In genomic region chr7:106679153-106679931, GRCh38 we compare ENCODE assay signal across 10 cellular contexts. TPM values are rescaled to one million over a fixed set of nuclear protein-coding genes. Genes with fewer than 3 reads are reported as not detected.
DNase-seq lines count a peak whose midpoint lies in the region; ATAC-seq and TF ChIP-seq lines count a peak whose summit lies in the region.
"Had no signal": no experiment of that assay in that cellular context is flagged by ENCODE, and none has a peak within 500 bp of the region (broad histone marks: within the 10 kb centered on the region; RNA-seq: fewer than 3 reads in every experiment).

No MANE protein-coding gene starts in this region.

- no peak for TF ChIP-seq POLR2A in IMR-90 (IDR thresholded peaks at IDR 0.05; ENCODE audit: low read depth, low read length)

- no peak overlapping the region for H3K27ac ChIP-seq in IMR-90 (ENCODE audit: insufficient read depth, low read length)
- H3K27ac ChIP-seq: C4-2B had no signal

- peak overlapping the region; percentile 5; the same call in 2 of the 3 replicates for H2BK15ac ChIP-seq in IMR-90 (ENCODE audit: low read depth, low read length)

- H2BK20ac ChIP-seq in IMR-90 (ENCODE audit: low read depth, low read length): peak overlapping the region; percentile 61; the same call in 1 of the 2 replicates

- no peak overlapping the region for H2AK9ac ChIP-seq in IMR-90 (replicated peaks; ENCODE audit: low read depth, low read length, poor library complexity)

- H3K4me1 Mint-ChIP-seq in activated naive CD4-positive, alpha-beta T cell treated with anti-CD3 and anti-CD28 coated beads for 36 hours (ENCODE audit: low read depth): peaks cover 5% of the 10 kb centered on the region
- peaks cover 22% of the 10 kb centered on the region for H3K4me1 Mint-ChIP-seq in stimulated activated effector memory CD8-positive, alpha-beta T cell treated with anti-CD3 and anti-CD28 coated beads, Interleukin-12 subunit alpha, Interleukin-12 subunit beta, amount 100 ng/mL, for 72 hours

- H3K79me1 ChIP-seq in IMR-90 (ENCODE audit: low read depth in 1 of 2, low read length in 2 of 2): peaks cover 0 to 9% of the 10 kb centered on the region in 2 experiments; a peak in 1 of 4 replicates

- peak overlapping the region; percentile 67 for H3K14ac ChIP-seq in IMR-90 (replicated peaks; ENCODE audit: low read depth, low read length)

- DNase-seq in activated naive CD4-positive, alpha-beta T cell treated with Interleukin-2 at 50 U/mL for 16 hours: peak; percentile 23
- DNase-seq in activated naive CD4-positive, alpha-beta T cell treated with anti-CD3 and anti-CD28 coated beads for 36 hours: no peak
- DNase-seq in IMR-90: peak; percentile 29
- peak; percentile 34 for DNase-seq in astrocyte of the hippocampus (ENCODE audit: low read depth, low spot score)
- DNase-seq in stimulated activated effector memory CD8-positive, alpha-beta T cell treated with anti-CD3 and anti-CD28 coated beads, Interleukin-12 subunit alpha, Interleukin-12 subunit beta, amount 100 ng/mL, for 72 hours (ENCODE audit: low spot score in 2 of 2): peak in 1 of 2 donors; percentile 56
- DNase-seq in DMS114 treated with DMSO at 0.1 percent for 48 hours (lab: John Stamatoyannopoulos, UW; ENCODE audit: unreplicated experiment): no peak
- DNase-seq in activated gamma-delta T cell treated with Interleukin-2 at 50 U/mL for 16 hours: no peak
- DNase-seq: glutamatergic neuron had no signal

- H3K36me3 Mint-ChIP-seq in activated naive CD4-positive, alpha-beta T cell treated with anti-CD3 and anti-CD28 coated beads for 36 hours (ENCODE audit: low read depth): no peaks in the 10 kb centered on the region
- H3K36me3 Mint-ChIP-seq in stimulated activated effector memory CD8-positive, alpha-beta T cell treated with anti-CD3 and anti-CD28 coated beads, Interleukin-12 subunit alpha, Interleukin-12 subunit beta, amount 100 ng/mL, for 72 hours: no peaks in the 10 kb centered on the region

- peaks cover 2% of the 10 kb centered on the region for H3K27me3 Mint-ChIP-seq in activated naive CD4-positive, alpha-beta T cell treated with anti-CD3 and anti-CD28 coated beads for 36 hours (ENCODE audit: low read depth)

- peaks cover 4% of the 10 kb centered on the region for H3K9me1 ChIP-seq in IMR-90 (ENCODE audit: insufficient read depth, low read length)

- no peaks in the 10 kb centered on the region for H3K9me3 Mint-ChIP-seq in activated naive CD4-positive, alpha-beta T cell treated with anti-CD3 and anti-CD28 coated beads for 36 hours
- H3K9me3 Mint-ChIP-seq in stimulated activated effector memory CD8-positive, alpha-beta T cell treated with anti-CD3 and anti-CD28 coated beads, Interleukin-12 subunit alpha, Interleukin-12 subunit beta, amount 100 ng/mL, for 72 hours: no peaks in the 10 kb centered on the region

- peak overlapping the region; percentile 41; the same call in 1 of the 2 replicates for H3K4ac ChIP-seq in IMR-90 (ENCODE audit: low read depth, low read length)

- 20% methylated on average over 1 of the region's 6 CpGs; no CpG with 5 or more reads in 1 of the 2 experiments for WGBS in IMR-90 (ENCODE audit: extremely low coverage in 2 of 2, insufficient read length in 1 of 2), 2 experiments

- H3K4me2 ChIP-seq in IMR-90 (ENCODE audit: low read depth, low read length): peak overlapping the region; percentile 64; the same call in 1 of the 2 replicates

- no peak overlapping the region for H3K27ac Mint-ChIP-seq in activated naive CD4-positive, alpha-beta T cell treated with anti-CD3 and anti-CD28 coated beads for 36 hours
- H3K27ac Mint-ChIP-seq in stimulated activated effector memory CD8-positive, alpha-beta T cell treated with anti-CD3 and anti-CD28 coated beads, Interleukin-12 subunit alpha, Interleukin-12 subunit beta, amount 100 ng/mL, for 72 hours: peak overlapping the region; percentile 58

- dilution Hi-C loops in IMR-90 (cut with HindIII; ENCODE audit: low sequenced_read_pairs, unreplicated experiment): no loop called here

- no peak overlapping the region for H3K4me3 ChIP-seq in IMR-90 (ENCODE audit: insufficient read depth, low read depth, low read length)

- H4K8ac ChIP-seq in IMR-90 (ENCODE audit: low read depth in 2 of 2, low read length in 2 of 2): peak overlapping the region; percentile 11 to 46; a peak in 2 of 4 replicates

- no peak overlapping the region for H2BK5ac ChIP-seq in IMR-90 (ENCODE audit: low read depth, low read length, poor library complexity, severe bottlenecking)

- POLR2A ChIA-PET in IMR-90 (lab: Charles Lee; ENCODE audit: unreplicated experiment): no interaction called here

- no peaks in the 10 kb centered on the region for H3K9me3 ChIP-seq in IMR-90 (ENCODE audit: control insufficient read depth, insufficient read depth, low read length)

- CTCF ChIA-PET in activated naive CD4-positive, alpha-beta T cell treated with anti-CD3 and anti-CD28 coated beads for 36 hours (lab: Charles Lee): interaction anchor here (0.6 to 1.6 kb wide), 3 partner anchors 8 to 57 kb away, joined by 3 to 9 read pairs (median 5); partner anchors contain the start of gene CCDC71L
- CTCF ChIA-PET in IMR-90 (lab: Yijun Ruan, JAX): interaction anchor here (0.8 to 1.1 kb wide), 2 partner anchors 20 to 60 kb away, joined by 3 read pairs; no protein-coding TSS in a partner anchor

- peak overlapping the region; percentile 27; the same call in 1 of the 2 replicates for H4K91ac ChIP-seq in IMR-90 (ENCODE audit: insufficient read depth, low read depth, low read length)

- H3K18ac ChIP-seq in IMR-90 (ENCODE audit: low read depth, low read length): peak overlapping the region; percentile 71; the same call in 1 of the 2 replicates

- in situ Hi-C loops in IMR-90 (cut with MboI; ENCODE audit: low sequenced_read_pairs): no loop called here

- H2AFZ ChIP-seq in IMR-90 (replicated peaks; ENCODE audit: low read length, poor library complexity): no peak overlapping the region

- H3K36me3 ChIP-seq in IMR-90 (ENCODE audit: control insufficient read depth, insufficient read depth, low read length): no peaks in the 10 kb centered on the region

- intact Hi-C loops in activated naive CD4-positive, alpha-beta T cell treated with anti-CD3 and anti-CD28 coated beads for 36 hours (cut with micrococcal nuclease): no loop called here
- intact Hi-C loops in IMR-90 (cut with micrococcal nuclease): no loop called here

- no peak overlapping the region for H3K9ac ChIP-seq in IMR-90 (ENCODE audit: low read depth, low read length)

- peaks cover 5% of the 10 kb centered on the region; the same call in 1 of the 2 replicates for H3K4me1 ChIP-seq in IMR-90 (ENCODE audit: control insufficient read depth, insufficient read depth, low read length)

- TF ChIP-seq RAD21 in IMR-90 (IDR thresholded peaks at IDR 0.05; ENCODE audit: low read length): no peak

- no peaks in the 10 kb centered on the region for H4K20me1 ChIP-seq in IMR-90 (ENCODE audit: insufficient read depth, low read length)

- no peak overlapping the region for H3K56ac ChIP-seq in IMR-90 (ENCODE audit: extremely low read depth, insufficient read depth, low read length)

- TF ChIP-seq CTCF in IMR-90 (conservative IDR thresholded peaks at IDR 0.05; ENCODE audit: low read depth, low read length): no peak

- peak overlapping the region; percentile 51 for H2BK120ac ChIP-seq in IMR-90 (ENCODE audit: low read depth, low read length)

- ATAC-seq in IMR-90 (ENCODE audit: low read depth) (no peak), GM21390 (IDR thresholded peaks at IDR 0.05; ENCODE audit: unreplicated experiment) (no peak)
- ATAC-seq in stimulated activated effector memory CD8-positive, alpha-beta T cell treated with anti-CD3 and anti-CD28 coated beads, Interleukin-12 subunit alpha, Interleukin-12 subunit beta, amount 100 ng/mL, for 72 hours: peak; percentile 100

- no peak overlapping the region for H3K4me3 Mint-ChIP-seq in activated naive CD4-positive, alpha-beta T cell treated with anti-CD3 and anti-CD28 coated beads for 36 hours
- no peak overlapping the region for H3K4me3 Mint-ChIP-seq in stimulated activated effector memory CD8-positive, alpha-beta T cell treated with anti-CD3 and anti-CD28 coated beads, Interleukin-12 subunit alpha, Interleukin-12 subunit beta, amount 100 ng/mL, for 72 hours

- peak overlapping the region; percentile 23; the same call in 1 of the 2 replicates for H4K5ac ChIP-seq in IMR-90 (ENCODE audit: low read depth, low read length)

- H2AK5ac ChIP-seq in IMR-90 (ENCODE audit: low read depth, low read length): peak overlapping the region; percentile 26

- BruUV-seq in IMR-90 (replicated peaks; lab: Mats Ljungman, UMichigan): no TSS peak

- no peaks in the 10 kb centered on the region for H3K27me3 ChIP-seq in IMR-90 (ENCODE audit: control insufficient read depth, insufficient read depth, low read length)

- peak overlapping the region; percentile 66; the same call in 1 of the 2 replicates for H3K23ac ChIP-seq in IMR-90 (ENCODE audit: low read depth, low read length)

TF ChIP-seq in IMR-90, 13 proteins besides CTCF, POLR2A, EP300 and RAD21 (continues in another document):
- TF ChIP-seq CHD1 (IDR thresholded peaks at IDR 0.05; ENCODE audit: low read depth, low read length): no peak
- TF ChIP-seq USF2 (IDR thresholded peaks at IDR 0.05; ENCODE audit: low read depth, low read length): no peak
- TF ChIP-seq NFE2L2 (IDR thresholded peaks at IDR 0.05; ENCODE audit: low read depth, low read length): no peak
- no peak for TF ChIP-seq FOS (IDR thresholded peaks at IDR 0.05; ENCODE audit: low read depth, low read length)
- TF ChIP-seq ELK1 (IDR thresholded peaks at IDR 0.05; ENCODE audit: borderline replicate concordance, low read depth, low read length): no peak
- no peak for TF ChIP-seq SMC3 (IDR thresholded peaks at IDR 0.05; ENCODE audit: low read depth, low read length)

RNA-seq across cellular contexts. Expression of gene CCDC71L, which starts 18.4 kb away (rescaled TPM):
- total RNA-seq in activated naive CD4-positive, alpha-beta T cell treated with anti-CD3 and anti-CD28 coated beads for 36 hours: 10 to 100 TPM; 12.7 to 14.6 TPM
- 19.2 and 20.6 TPM in 2 replicates for total RNA-seq in IMR-90 (2012; rRNA removed)
- 19.7 and 23.8 TPM in 2 replicates for polyA plus RNA-seq in IMR-90 (2012; rRNA removed)
- polyA plus RNA-seq in IMR-90 (2012; cell fraction: cytosol; rRNA removed): 21.1 and 39.8 TPM in 2 replicates
- 8.1 and 11.2 TPM in 2 replicates for polyA plus RNA-seq in IMR-90 (2012; cell fraction: nucleus; rRNA removed; ENCODE audit: low replicate concordance)

Comparison
In these comparisons a context has a peak if more than half of its experiments do, and no peak if none do; other contexts are left out.
1. DNase-seq: peak in activated naive CD4-positive, alpha-beta T cell treated with Interleukin-2 at 50 U/mL for 16 hours (single experiment), IMR-90 (single experiment) and astrocyte of the hippocampus (single experiment); none in activated naive CD4-positive, alpha-beta T cell treated with anti-CD3 and anti-CD28 coated beads for 36 hours (single experiment), DMS114 treated with DMSO at 0.1 percent for 48 hours (single experiment) and activated gamma-delta T cell treated with Interleukin-2 at 50 U/mL for 16 hours (single experiment).